Comparison of ENCODE assay signal across 8 cellular contexts in the genomic region with DNA sequence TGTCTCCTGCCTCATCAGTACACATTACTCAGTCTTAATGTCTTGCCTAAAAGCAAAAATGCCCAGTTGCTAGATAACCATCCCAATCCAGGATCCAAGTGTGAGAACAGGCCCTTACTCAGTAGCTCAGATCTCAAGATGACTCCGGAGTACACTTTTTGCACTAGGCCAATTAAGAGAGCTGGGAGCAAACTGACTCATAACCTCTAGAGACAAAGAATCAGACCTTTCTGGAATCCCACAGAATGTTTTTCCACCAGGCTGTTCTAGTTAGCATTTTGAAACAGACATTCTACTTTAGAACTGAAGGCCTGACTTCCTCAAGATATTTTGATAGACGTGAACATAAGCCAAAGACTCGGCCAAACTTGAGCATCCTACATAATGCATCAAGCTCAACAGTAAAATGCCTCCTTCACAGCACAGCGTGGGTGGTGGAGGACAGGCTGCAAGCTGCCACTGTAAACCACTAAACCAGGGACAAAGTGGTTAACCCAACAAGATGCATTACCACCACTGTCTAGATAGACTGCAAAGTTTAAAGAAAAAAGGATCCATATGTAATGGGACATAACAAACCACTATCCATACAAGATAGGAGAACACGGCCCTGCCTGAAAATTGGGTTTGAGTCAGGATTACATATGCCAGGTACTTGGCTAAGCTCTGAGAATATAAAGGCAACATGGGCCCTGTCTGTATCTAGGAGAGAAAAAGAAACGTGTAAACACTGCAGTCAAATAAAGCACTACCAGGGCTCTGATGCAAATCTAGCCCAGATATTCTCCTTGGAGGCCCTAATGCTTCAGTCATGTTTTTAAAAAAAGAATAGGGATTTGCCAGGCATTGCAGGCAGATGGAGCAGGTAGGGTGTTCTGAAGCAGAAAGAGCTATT. TPM values are rescaled to one million over a fixed set of nuclear protein-coding genes. Genes with fewer than 3 reads are reported as not detected.
A peak's percentile ranks its signal among the peaks of the same experiment; 100 is the strongest.
DNase-seq lines count a peak whose midpoint lies in the region; ATAC-seq and TF ChIP-seq lines count a peak whose summit lies in the region.

No MANE protein-coding gene starts in this region.

- peaks cover 87% of the 10 kb centered on the region for H3K4me1 Mint-ChIP-seq in activated naive CD8-positive, alpha-beta T cell (ENCODE audit: low read depth)
- peaks cover 44% of the 10 kb centered on the region for H3K4me1 Mint-ChIP-seq in neural progenitor cell

- DNase-seq in activated CD4-positive, CD25-positive, alpha-beta regulatory T cell treated with anti-CD3 and anti-CD28 coated beads, Interleukin-2, amount 50 U/mL, for 72 hours = no peak
- DNase-seq in right atrium auricular region (ENCODE audit: low spot score) (no peak), stromal cell of bone marrow (ENCODE audit: low read depth) (peak; percentile 95), neural progenitor cell (ENCODE audit: low spot score) (no peak)

- no peak overlapping the region for H2AFZ ChIP-seq in neural progenitor cell (replicated peaks)

- H3K9me3 Mint-ChIP-seq in activated naive CD8-positive, alpha-beta T cell (ENCODE audit: low read depth) = no peaks in the 10 kb centered on the region
- no peaks in the 10 kb centered on the region for H3K9me3 Mint-ChIP-seq in neural progenitor cell

- peaks cover 63% of the 10 kb centered on the region for H3K79me2 ChIP-seq in neural progenitor cell (ENCODE audit: low read depth)

- H3K4me1 ChIP-seq in right atrium auricular region (peaks cover 0 to 100% of the 10 kb centered on the region in 2 donors), neural progenitor cell (peaks cover 30% of the 10 kb centered on the region)

- TF ChIP-seq CTCF in right atrium auricular region (IDR thresholded peaks at IDR 0.05) (no peak), neural progenitor cell (IDR thresholded peaks at IDR 0.05) (no peak)

- H3K27me3 Mint-ChIP-seq in activated naive CD8-positive, alpha-beta T cell = no peaks in the 10 kb centered on the region
- peaks cover 5% of the 10 kb centered on the region for H3K27me3 Mint-ChIP-seq in neural progenitor cell (ENCODE audit: insufficient read depth, low read depth)

- peak overlapping the region; percentile 74 for H3K4me3 Mint-ChIP-seq in activated naive CD8-positive, alpha-beta T cell
- no peak overlapping the region for H3K4me3 Mint-ChIP-seq in neural progenitor cell

- peak overlapping the region; percentile 99 for H3K27ac Mint-ChIP-seq in activated naive CD8-positive, alpha-beta T cell
- H3K27ac Mint-ChIP-seq in neural progenitor cell = no peak overlapping the region

- peak; percentile 34 to 37 for ATAC-seq in activated CD4-positive, CD25-positive, alpha-beta regulatory T cell treated with anti-CD3 and anti-CD28 coated beads, Interleukin-2, amount 50 U/mL, for 24 hours
- no peak for ATAC-seq in GM18861 (IDR thresholded peaks at IDR 0.05; ENCODE audit: unreplicated experiment)
- ATAC-seq in GM18520 (IDR thresholded peaks at IDR 0.05; ENCODE audit: unreplicated experiment) = no peak

- H4K20me1 ChIP-seq in neural progenitor cell (ENCODE audit: low read depth) = peaks cover 55% of the 10 kb centered on the region

- H3K36me3 ChIP-seq in right atrium auricular region (peaks cover 99% of the 10 kb centered on the region), neural progenitor cell (no peaks in the 10 kb centered on the region)

- H3K9me3 ChIP-seq in right atrium auricular region = no peaks in the 10 kb centered on the region
- no peaks in the 10 kb centered on the region for H3K9me3 ChIP-seq in neural progenitor cell (ENCODE audit: low read depth)

- peaks cover 17% of the 10 kb centered on the region for H3F3A ChIP-seq in neural progenitor cell (ENCODE audit: low read depth)

- H3K4me2 ChIP-seq in neural progenitor cell = no peak overlapping the region

- H3K4me3 ChIP-seq in right atrium auricular region (no peak overlapping the region), neural progenitor cell (no peak overlapping the region)

- peak overlapping the region; percentile 98 to 99 for H3K27ac ChIP-seq in right atrium auricular region
- no peak overlapping the region for H3K27ac ChIP-seq in neural progenitor cell

- peaks cover 37% of the 10 kb centered on the region for H3K36me3 Mint-ChIP-seq in activated naive CD8-positive, alpha-beta T cell
- H3K36me3 Mint-ChIP-seq in neural progenitor cell = peaks cover 48% of the 10 kb centered on the region

- H3K27me3 ChIP-seq in right atrium auricular region (no peaks in the 10 kb centered on the region), neural progenitor cell (no peaks in the 10 kb centered on the region)

- H3K9ac ChIP-seq in neural progenitor cell = no peak overlapping the region

RNA-seq across cellular contexts. Expression of a gene that starts 48.3 kb away (rescaled TPM):
- total RNA-seq in right atrium auricular region = 100 to 1,000 TPM; 125 to 229 TPM
- total RNA-seq in neural progenitor cell (ENCODE audit: low replicate concordance) = 77.2 and 189 TPM in 2 replicates

Comparison
In these comparisons a context has a peak if more than half of its experiments do, and no peak if none do; other contexts are left out.
1. ATAC-seq: peak in activated CD4-positive, CD25-positive, alpha-beta regulatory T cell treated with anti-CD3 and anti-CD28 coated beads, Interleukin-2, amount 50 U/mL, for 24 hours (2 of 2); none in GM18861 (single experiment) and GM18520 (single experiment).